In genomic region chr12:113093409-113094101, GRCh38 we compare ENCODE assay signal across 26 cellular contexts. TPM values are rescaled to one million over a fixed set of nuclear protein-coding genes. Genes with fewer than 3 reads are reported as not detected.
DNase-seq lines count a peak whose midpoint lies in the region; ATAC-seq, FAIRE-seq and TF ChIP-seq lines count a peak whose summit lies in the region.
"Had no signal": no experiment of that assay in that cellular context is flagged by ENCODE, and none has a peak within 500 bp of the region (broad histone marks: within the 10 kb centered on the region; RNA-seq: fewer than 3 reads in every experiment).

No MANE protein-coding gene starts in this region.

- no peaks in the 10 kb centered on the region for H3K36me3 ChIP-seq in GM12878 (ENCODE audit: control insufficient read depth in 2 of 2, insufficient read depth in 2 of 2, low read length in 1 of 2)
- H3K36me3 ChIP-seq: cardiac muscle cell, vagina had no signal

- peaks cover 34% of the 10 kb centered on the region for H3K4me1 ChIP-seq in GM12878 (ENCODE audit: control insufficient read depth, insufficient read depth, low read length)
- H3K4me1 ChIP-seq: foreskin keratinocyte had no signal

- FAIRE-seq in GM12878 (lab: Jason Lieb, UNC), result no peak
- FAIRE-seq: GM18507 had no signal

- no peak for TF ChIP-seq EP300 in GM12878 (IDR thresholded peaks at IDR 0.05; ENCODE audit: borderline replicate concordance in 1 of 2, control insufficient read depth in 1 of 2, low read depth in 2 of 2, low read length in 2 of 2)

- no peak overlapping the region for H2AFZ ChIP-seq in GM12878 (ENCODE audit: control insufficient read depth, low read depth, low read length)

- TF ChIP-seq RAD21 in GM12878 (IDR thresholded peaks at IDR 0.05; ENCODE audit: insufficient read depth, low read depth, low read length), result no peak

- H3K27ac Mint-ChIP-seq in stimulated activated naive CD8-positive, alpha-beta T cell treated with anti-CD3 and anti-CD28 coated beads, Interleukin-15, amount 100 ng/mL, for 72 hours, result no peak overlapping the region
- no peak overlapping the region for H3K27ac Mint-ChIP-seq in HFFc6

- BruUV-seq in GM12878 (replicated peaks; lab: Mats Ljungman, UMichigan), result no TSS peak

- peak; percentile 25 for ATAC-seq in stimulated activated naive CD8-positive, alpha-beta T cell treated with anti-CD3 and anti-CD28 coated beads, Interleukin-15, amount 100 ng/mL, for 72 hours
- no peak for ATAC-seq in stimulated activated naive CD8-positive, alpha-beta T cell treated with anti-CD3 and anti-CD28 coated beads, Interleukin-15, Interleukin-2, amounts not matched to agents 100 U/mL and 50 U/mL, for 24 hours
- ATAC-seq in GM12878, result no peak
- peak; percentile 27 for ATAC-seq in left lobe of liver
- no peak for ATAC-seq in HG03139 (IDR thresholded peaks at IDR 0.05; ENCODE audit: unreplicated experiment)

- H3K4me3 Mint-ChIP-seq in stimulated activated naive CD8-positive, alpha-beta T cell treated with anti-CD3 and anti-CD28 coated beads, Interleukin-15, amount 100 ng/mL, for 72 hours, result no peak overlapping the region
- no peak overlapping the region for H3K4me3 Mint-ChIP-seq in HFFc6

- H3K9me3 Mint-ChIP-seq in stimulated activated naive CD8-positive, alpha-beta T cell treated with anti-CD3 and anti-CD28 coated beads, Interleukin-15, amount 100 ng/mL, for 72 hours, result no peaks in the 10 kb centered on the region
- no peaks in the 10 kb centered on the region for H3K9me3 Mint-ChIP-seq in HFFc6
- H3K9me3 Mint-ChIP-seq: activated B cell treated with CpG ODN at 0.5 μM for 24 hours had no signal

- intact Hi-C loops in GM12878 (cut with micrococcal nuclease; ENCODE audit: unreplicated experiment), result no loop called here

- H3K36me3 Mint-ChIP-seq in HFFc6 (ENCODE audit: low read depth), result no peaks in the 10 kb centered on the region

- no peak for DNase-seq in stimulated activated naive CD8-positive, alpha-beta T cell treated with anti-CD3 and anti-CD28 coated beads, Interleukin-15, amount 100 ng/mL, for 72 hours
- DNase-seq in stimulated activated naive CD8-positive, alpha-beta T cell treated with anti-CD3 and anti-CD28 coated beads, Interleukin-15, Interleukin-2, amounts not matched to agents 100 U/mL and 50 U/mL, for 24 hours, result no peak
- DNase-seq in GM12878 (ENCODE audit: low read depth, low spot score) (no peak), left lobe of liver (ENCODE audit: low spot score) (peak; percentile 62), HFFc6 (no peak), cortex of kidney (lab: John Stamatoyannopoulos, UW) (no peak), SIG-M5 treated with dmso at 0.1 percent for 504 hours (lab: John Stamatoyannopoulos, UW; ENCODE audit: unreplicated experiment) (no peak)
- DNase-seq: activated B cell treated with CpG ODN at 0.5 μM for 24 hours; activated gamma-delta T cell treated with Interleukin-2 at 50 U/mL for 16 hours; dorsolateral prefrontal cortex; foreskin keratinocyte; midbrain; NCI-H1092 treated with DMSO at 0.1 percent for 48 hours; NCI-H2029; NCI-H345; SK-N-SH; stimulated activated CD4-positive, alpha-beta T cell treated with anti-CD3 and anti-CD28 coated beads, Interleukin-4, amount 100 ng/mL, for 1 hour; T-helper 9 cell had no signal

- no peak overlapping the region for H3K4me2 ChIP-seq in GM12878 (ENCODE audit: control insufficient read depth, insufficient read depth)
- H3K4me2 ChIP-seq: SK-N-SH had no signal

- no peaks in the 10 kb centered on the region for H4K20me1 ChIP-seq in GM12878 (ENCODE audit: control insufficient read depth, insufficient read depth)

- H3K4me3 ChIP-seq in GM12878, result no peak overlapping the region
- H3K4me3 ChIP-seq: cardiac muscle cell, dorsolateral prefrontal cortex, vagina had no signal

- RAD21 ChIA-PET in GM12878 (lab: Charles Lee; ENCODE audit: unreplicated experiment), result interaction anchor here (0.6 to 3.2 kb wide), 6 partner anchors 29 to 94 kb away, joined by 3 to 48 read pairs (median 12); no protein-coding TSS in a partner anchor

- H3K9me3 ChIP-seq in GM12878 (replicated peaks; ENCODE audit: control insufficient read depth, insufficient read depth, low read length), result no peaks in the 10 kb centered on the region; the same call in 2 of the 3 replicates
- H3K9me3 ChIP-seq: BLaER1 treated with 17β-estradiol and CSF1 and Interleukin-3, amounts not matched to agents 10 nM and 100 nM; SK-N-SH; vagina had no signal

- POLR2A ChIA-PET in GM12878 (lab: Charles Lee), result interaction anchor here (1.6 kb wide), 1 partner anchor 10 kb away, joined by 4 read pairs; no protein-coding TSS in a partner anchor

- SMC1A ChIA-PET in GM12878 (lab: Charles Lee; ENCODE audit: uncharacterized antibody, unreplicated experiment), result interaction anchor here (1.3 to 16.1 kb wide), 6 partner anchors 16 to 79 kb away, joined by 3 to 416 read pairs (median 7); partner anchors contain the start of gene DTX1

- no peaks in the 10 kb centered on the region for H3K27me3 Mint-ChIP-seq in stimulated activated naive CD8-positive, alpha-beta T cell treated with anti-CD3 and anti-CD28 coated beads, Interleukin-15, amount 100 ng/mL, for 72 hours
- peaks cover 20% of the 10 kb centered on the region for H3K27me3 Mint-ChIP-seq in HFFc6 (ENCODE audit: insufficient read depth)
- H3K27me3 Mint-ChIP-seq: activated B cell treated with CpG ODN at 0.5 μM for 24 hours had no signal

- H3K79me2 ChIP-seq in GM12878 (ENCODE audit: control insufficient read depth, insufficient read depth, low read length), result no peaks in the 10 kb centered on the region

- H3K4me1 Mint-ChIP-seq in stimulated activated naive CD8-positive, alpha-beta T cell treated with anti-CD3 and anti-CD28 coated beads, Interleukin-15, amount 100 ng/mL, for 72 hours, result peaks cover 63% of the 10 kb centered on the region
- H3K4me1 Mint-ChIP-seq in HFFc6 (ENCODE audit: low read depth), result peaks cover 7% of the 10 kb centered on the region

- no peak overlapping the region for H3K27ac ChIP-seq in GM12878 (ENCODE audit: control insufficient read depth, insufficient read depth)
- H3K27ac ChIP-seq: BLaER1 treated with 17β-estradiol and CSF1 and Interleukin-3, amounts not matched to agents 10 nM and 100 nM; cardiac muscle cell; foreskin keratinocyte; vagina had no signal

- in situ Hi-C loops in GM12878 (cut with MboI), result loop anchor here (10.0 kb wide), 1 partner anchor 49 kb away; no protein-coding TSS in a partner anchor

- CTCF ChIA-PET in GM12878 (lab: Yijun Ruan, JAX), result interaction anchor here (1.3 to 7.0 kb wide), 8 partner anchors 10 to 101 kb away, joined by 4 to 98 read pairs (median 12); no protein-coding TSS in a partner anchor

- H3K9ac ChIP-seq in GM12878 (ENCODE audit: control insufficient read depth, insufficient read depth, low read length), result no peak overlapping the region
- H3K9ac ChIP-seq: BLaER1 treated with 17β-estradiol and CSF1 and Interleukin-3, amounts not matched to agents 10 nM and 100 nM; SK-N-SH had no signal

- TF ChIP-seq POLR2A in GM12878 (IDR thresholded peaks at IDR 0.05; ENCODE audit: low read depth, low read length), result no peak

- TF ChIP-seq CTCF in GM12878 (IDR thresholded peaks at IDR 0.05 in 2 of 3, conservative IDR thresholded peaks at IDR 0.05 in 1 of 3; ENCODE audit: control insufficient read depth in 2 of 3, extremely low read depth in 1 of 3, insufficient read depth in 1 of 3, low read depth in 3 of 3, low read length in 3 of 3) (no peak), HFFc6 (IDR thresholded peaks at IDR 0.05) (no peak)

- 69% methylated on average over 17 of the region's 32 CpGs for WGBS in GM12878 (ENCODE audit: insufficient coverage, insufficient replicate concordance, low lambda C conversion rate, missing lambda C conversion rate)

- H3K27me3 ChIP-seq in GM12878 (replicated peaks in 1 of 2; ENCODE audit: control insufficient read depth in 2 of 2, insufficient read depth in 2 of 2, low read length in 1 of 2), result no peaks in the 10 kb centered on the region
- H3K27me3 ChIP-seq: BLaER1 treated with 17β-estradiol and CSF1 and Interleukin-3, amounts not matched to agents 10 nM and 100 nM; vagina had no signal

RNA-seq across cellular contexts. Expression of gene DTX1, which starts 37.0 kb away (rescaled TPM):
- total RNA-seq in GM12878 (2013; cell fraction: nucleolus; rRNA removed), result 57.9 and 66.9 TPM in 2 replicates
- 0.87 and 0.96 TPM in 2 replicates for total RNA-seq in GM12878 (2014; rRNA removed)
- total RNA-seq in GM12878 (2014; rRNA removed; fragmentation: Illumina TruSeq; extraction: Trizol), result 0.37 and 0.49 TPM in 2 replicates
- 2.3 and 2.8 TPM in 2 replicates for total RNA-seq in GM12878 (2021)
- polyA plus RNA-seq in GM12878 (2011; ENCODE audit: low read depth), result 5.6 TPM
- 0.62 and 0.83 TPM in 2 replicates for polyA plus RNA-seq in GM12878 (2011; rRNA removed)
- 1.3 and 1.5 TPM in 2 replicates for polyA plus RNA-seq in GM12878 (2011; cell fraction: cytosol; rRNA removed)
- 2.7 and 3.1 TPM in 2 replicates for polyA plus RNA-seq in GM12878 (2011; cell fraction: nucleus; rRNA removed)
- polyA plus RNA-seq in GM12878 (2012), result 10.3 and 12.9 TPM in 2 replicates
- polyA plus RNA-seq in GM12878 (2014; fragmentation: Illumina TruSeq; extraction: Trizol), result 0.46 and 1.1 TPM in 2 replicates
- under 1 TPM; 0.13 to 0.32 TPM for polyA plus RNA-seq in GM12878 (2014; fragmentation: Nextera tagmentation; extraction: Ambion mirVana)
- 1.2 and 1.3 TPM in 2 replicates for polyA plus RNA-seq in GM12878 (2014; rRNA removed)
- under 1 TPM; 0.09 to 0.33 TPM for polyA plus RNA-seq in GM12878 (2016; fragmentation: Nextera tagmentation; extraction: Ambion mirVana)
- polyA minus RNA-seq in GM12878 (2011; rRNA and poly(A)+ RNA removed), result 0.88 and 1.3 TPM in 2 replicates
- 0.52 and 1.1 TPM in 2 replicates for polyA minus RNA-seq in GM12878 (2011; cell fraction: cytosol; rRNA and poly(A)+ RNA removed)
- 1.1 TPM in 2 replicates for polyA minus RNA-seq in GM12878 (2011; cell fraction: nucleus; rRNA and poly(A)+ RNA removed)
- total RNA-seq in left lobe of liver, result 24.5 TPM
- total RNA-seq in HFFc6 (2021; fragmentation: NEBNext Ultra II Directional; extraction: Animal tissue kit (Norgen Biotek cat#: 25700)), result not detected
- total RNA-seq: foreskin keratinocyte, pulmonary artery endothelial cell had no signal
- polyA plus RNA-seq: foreskin keratinocyte had no signal

RNA-seq across cellular contexts. Expression of gene RASAL1, which starts 42.0 kb away (rescaled TPM):
- 6.7 and 11.6 TPM in 2 replicates for total RNA-seq in GM12878 (2013; cell fraction: nucleolus; rRNA removed)
- total RNA-seq in GM12878 (2014; rRNA removed), result 1.0 TPM in 1 of 2 replicates, not detected in the other
- not detected in 2 replicates for total RNA-seq in GM12878 (2014; rRNA removed; fragmentation: Illumina TruSeq; extraction: Trizol)
- total RNA-seq in GM12878 (2021), result not detected in 2 replicates
- 0.13 TPM for polyA plus RNA-seq in GM12878 (2011; ENCODE audit: low read depth)
- polyA plus RNA-seq in GM12878 (2011; rRNA removed), result 0.53 and 0.79 TPM in 2 replicates
- polyA plus RNA-seq in GM12878 (2011; cell fraction: cytosol; rRNA removed), result 0.84 and 0.88 TPM in 2 replicates
- 1.8 and 3.5 TPM in 2 replicates for polyA plus RNA-seq in GM12878 (2011; cell fraction: nucleus; rRNA removed)
- polyA plus RNA-seq in GM12878 (2012), result 0.24 and 0.31 TPM in 2 replicates
- not detected in 2 replicates for polyA plus RNA-seq in GM12878 (2014; fragmentation: Illumina TruSeq; extraction: Trizol)
- not detected for polyA plus RNA-seq in GM12878 (2014; fragmentation: Nextera tagmentation; extraction: Ambion mirVana)
- polyA plus RNA-seq in GM12878 (2014; rRNA removed), result 0.04 TPM in 1 of 2 replicates, not detected in the other
- under 1 TPM; 0.12 to 0.25 TPM for polyA plus RNA-seq in GM12878 (2016; fragmentation: Nextera tagmentation; extraction: Ambion mirVana)
- polyA minus RNA-seq in GM12878 (2011; rRNA and poly(A)+ RNA removed), result 0.22 and 1.2 TPM in 2 replicates
- polyA minus RNA-seq in GM12878 (2011; cell fraction: cytosol; rRNA and poly(A)+ RNA removed), result 0.42 TPM in 1 of 2 replicates, not detected in the other
- 0.48 and 1.1 TPM in 2 replicates for polyA minus RNA-seq in GM12878 (2011; cell fraction: nucleus; rRNA and poly(A)+ RNA removed)
- 0.25 TPM for total RNA-seq in left lobe of liver
- not detected for total RNA-seq in HFFc6 (2021; fragmentation: NEBNext Ultra II Directional; extraction: Animal tissue kit (Norgen Biotek cat#: 25700))
- total RNA-seq: left cardiac atrium, pulmonary artery endothelial cell had no signal
- polyA plus RNA-seq: foreskin keratinocyte, SK-N-SH had no signal

RNA-seq across cellular contexts. Expression of gene CFAP73, which starts 56.0 kb away (rescaled TPM):
- total RNA-seq in GM12878 (2013; cell fraction: nucleolus; rRNA removed), result 0.39 and 0.44 TPM in 2 replicates
- total RNA-seq in GM12878 (2014; rRNA removed) (not detected in 2 replicates), GM12878 (2014; rRNA removed; fragmentation: Illumina TruSeq; extraction: Trizol) (not detected in 2 replicates), GM12878 (2021) (0.18 TPM in 1 of 2 replicates, not detected in the other), left lobe of liver (not detected)
- not detected for polyA plus RNA-seq in GM12878 (2011; ENCODE audit: low read depth)
- polyA plus RNA-seq in GM12878 (2011; rRNA removed) (not detected in 2 replicates), GM12878 (2014; fragmentation: Illumina TruSeq; extraction: Trizol) (not detected in 2 replicates), GM12878 (2014; fragmentation: Nextera tagmentation; extraction: Ambion mirVana) (not detected), GM12878 (2014; rRNA removed) (not detected in 2 replicates), GM12878 (2016; fragmentation: Nextera tagmentation; extraction: Ambion mirVana) (not detected)
- 0.07 TPM in 1 of 2 replicates, not detected in the other for polyA plus RNA-seq in GM12878 (2011; cell fraction: cytosol; rRNA removed)
- polyA plus RNA-seq in GM12878 (2011; cell fraction: nucleus; rRNA removed), result not detected in 2 replicates
- 0.17 and 0.35 TPM in 2 replicates for polyA plus RNA-seq in GM12878 (2012)
- not detected in 2 replicates for polyA minus RNA-seq in GM12878 (2011; rRNA and poly(A)+ RNA removed)
- not detected in 2 replicates for polyA minus RNA-seq in GM12878 (2011; cell fraction: cytosol; rRNA and poly(A)+ RNA removed)
- polyA minus RNA-seq in GM12878 (2011; cell fraction: nucleus; rRNA and poly(A)+ RNA removed), result not detected in 2 replicates
- total RNA-seq in HFFc6 (2021; fragmentation: NEBNext Ultra II Directional; extraction: Animal tissue kit (Norgen Biotek cat#: 25700)), result under 1 TPM in 1 of 6 experiments, not detected in 5; 0.17 TPM
- total RNA-seq: cardiac muscle cell, foreskin keratinocyte, left cardiac atrium, pulmonary artery endothelial cell, vagina had no signal
- polyA plus RNA-seq: cardiac muscle cell, foreskin keratinocyte, neural cell, SK-N-SH had no signal

Comparison
In these comparisons a context has a peak if more than half of its experiments do, and no peak if none do; other contexts are left out.
1. ATAC-seq: peak in stimulated activated naive CD8-positive, alpha-beta T cell treated with anti-CD3 and anti-CD28 coated beads, Interleukin-15, amount 100 ng/mL, for 72 hours (single experiment) and left lobe of liver (single experiment); none in stimulated activated naive CD8-positive, alpha-beta T cell treated with anti-CD3 and anti-CD28 coated beads, Interleukin-15, Interleukin-2, amounts not matched to agents 100 U/mL and 50 U/mL, for 24 hours (single experiment), GM12878 (single experiment) and HG03139 (single experiment).